In the genomic region with DNA sequence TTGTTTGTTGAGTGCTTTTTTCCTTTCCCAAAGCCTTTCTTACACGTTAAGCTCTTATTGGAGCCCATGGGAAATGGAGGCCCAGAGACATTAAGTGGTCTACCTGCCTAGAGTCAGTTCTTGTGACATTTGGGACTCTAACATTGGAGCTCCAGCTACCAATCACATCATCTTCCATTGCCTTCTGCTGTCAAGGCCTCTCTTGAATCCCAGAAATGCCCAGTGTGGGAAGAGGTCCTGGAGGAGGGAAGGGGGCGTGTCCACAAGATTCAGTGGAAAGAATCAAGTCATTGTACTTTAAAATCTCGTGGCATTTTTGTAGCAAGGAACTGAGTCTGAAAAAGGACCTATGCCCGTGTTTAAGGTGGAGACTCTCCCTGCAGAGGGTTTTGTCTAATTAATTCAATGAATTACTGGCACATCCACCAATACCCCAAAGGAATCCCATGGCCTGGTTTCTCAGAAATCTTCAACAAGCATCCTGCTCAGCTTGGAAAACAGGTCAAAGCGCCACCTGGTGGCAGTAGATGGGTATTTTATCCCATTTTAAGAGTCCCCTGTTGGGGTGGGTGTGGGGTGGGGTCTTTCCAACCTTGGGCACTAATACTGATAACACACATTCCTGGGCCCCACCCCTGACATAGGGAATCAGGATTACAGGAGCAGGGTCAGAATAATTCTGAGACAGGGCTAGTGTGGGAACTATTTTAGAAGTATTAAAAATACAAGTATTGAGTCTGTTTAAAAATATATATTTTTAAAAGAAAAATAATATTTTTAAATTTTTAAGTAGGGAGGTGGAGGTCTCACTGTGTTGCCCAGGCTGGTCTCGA, we compare ENCODE assay signal across 7 cellular contexts. TPM values are rescaled to one million over a fixed set of nuclear protein-coding genes. Genes with fewer than 3 reads are reported as not detected.
DNase-seq lines count a peak whose midpoint lies in the region; ATAC-seq, FAIRE-seq and TF ChIP-seq lines count a peak whose summit lies in the region.

No MANE protein-coding gene starts in this region.

- no peak overlapping the region for H3K4me3 ChIP-seq in bronchial epithelial cell (ENCODE audit: low read depth, low read length)

- H3K36me3 ChIP-seq in bronchial epithelial cell (ENCODE audit: control insufficient read depth, insufficient read depth, low read length), result peaks cover 46% of the 10 kb centered on the region

- H3K27me3 ChIP-seq in bronchial epithelial cell (ENCODE audit: control insufficient read depth, insufficient read depth, low read length), result no peaks in the 10 kb centered on the region

- ATAC-seq in HG02798 (IDR thresholded peaks at IDR 0.05; ENCODE audit: poor library complexity, unreplicated experiment), result no peak

- FAIRE-seq in bronchial epithelial cell (lab: Jason Lieb, UNC), result no peak

- H3K27ac ChIP-seq in VCaP, result no peak overlapping the region; the same call in 1 of the 2 replicates

- peak; percentile 68 for TF ChIP-seq CTCF in GM10266 (IDR thresholded peaks at IDR 0.05; ENCODE audit: control insufficient read depth, insufficient read depth, low read depth, missing control alignments)
- TF ChIP-seq CTCF in VCaP (conservative IDR thresholded peaks at IDR 0.05), result peak; percentile 75
- peak; percentile 57 for TF ChIP-seq CTCF in bronchial epithelial cell (IDR thresholded peaks at IDR 0.05; ENCODE audit: insufficient read depth, low read length, severe bottlenecking)

- DNase-seq in GM10266 (ENCODE audit: extremely low spot score) (peak; percentile 56), NAMALWA (ENCODE audit: low spot score) (peak; percentile 81), bronchial epithelial cell (ENCODE audit: low read depth) (peak; percentile 49), kidney glomerular epithelial cell (lab: John Stamatoyannopoulos, UW) (peak; percentile 67)
- peak; percentile 61 for DNase-seq in stimulated activated CD4-positive, alpha-beta T cell treated with anti-CD3 and anti-CD28 coated beads, Interleukin-4, amount 100 ng/mL, for 1 hour

RNA-seq across cellular contexts. Expression of a gene that starts 24.6 kb away (rescaled TPM):
- total RNA-seq in bronchial epithelial cell, result 41.3 and 48.0 TPM in 2 replicates
